ENCODE assay signal across 22 cellular contexts in genomic region chr6:51027283-51028065, GRCh38.
A peak's percentile ranks its signal among the peaks of the same experiment; 100 is the strongest.
DNase-seq lines count a peak whose midpoint lies in the region; ATAC-seq, FAIRE-seq and TF ChIP-seq lines count a peak whose summit lies in the region.
"Had no signal": no experiment of that assay in that cellular context is flagged by ENCODE, and none has a peak within 500 bp of the region (broad histone marks: within the 10 kb centered on the region; RNA-seq: fewer than 3 reads in every experiment).

No MANE protein-coding gene starts in this region.

- TF ChIP-seq EP300 in K562 (IDR thresholded peaks at IDR 0.05; ENCODE audit: low read length), result no peak

- H3K9me3 ChIP-seq in K562 (replicated peaks; ENCODE audit: control insufficient read depth, insufficient read depth, low read depth, low read length), result no peaks in the 10 kb centered on the region
- H3K9me3 ChIP-seq: A549, BE2C had no signal

- no peaks in the 10 kb centered on the region for H3K27me3 Mint-ChIP-seq in osteocyte (ENCODE audit: unreplicated experiment)

- in situ Hi-C loops in K562 (cut with MboI), result no loop called here

- peak overlapping the region; percentile 77 for H3K27ac Mint-ChIP-seq in osteocyte (ENCODE audit: unreplicated experiment)

- H3K4me2 ChIP-seq in K562 (ENCODE audit: insufficient read depth, low read length), result no peak overlapping the region
- H3K4me2 ChIP-seq: A549, KMS-11 had no signal

- BruUV-seq in K562 (replicated peaks; lab: Mats Ljungman, UMichigan), result no TSS peak

- peak; percentile 13 for DNase-seq in ELR (ENCODE audit: low read depth)
- peak; percentile 39 for DNase-seq in HS-27A (ENCODE audit: low read depth)
- no peak for DNase-seq in K562 (ENCODE audit: extremely low read depth in 1 of 4, low spot score in 3 of 4)
- no peak for DNase-seq in osteocyte (ENCODE audit: extremely low spot score, unreplicated experiment)
- DNase-seq in HuH-7.5 (ENCODE audit: low spot score), result no peak
- no peak for DNase-seq in NAMALWA (ENCODE audit: low spot score)
- no peak for DNase-seq in pons (ENCODE audit: low spot score)
- DNase-seq: BE2C, EL, H7, NCI-H1417, NCI-H1694 treated with DMSO at 0.1 percent for 48 hours, NCI-H2081 treated with DMSO at 0.1 percent for 48 hours, NCI-H446 treated with DMSO at 0.1 percent for 48 hours, NCI-H526 treated with DMSO at 0.1 percent for 48 hours, OCI-M1, RPMI8226, SHP77, SW 1271 had no signal

- H2AFZ ChIP-seq in K562 (ENCODE audit: low read depth, low read length), result peak overlapping the region; percentile 21; the same call in 1 of the 2 replicates

- H3K9me1 ChIP-seq in K562 (ENCODE audit: control insufficient read depth, insufficient read depth, low read length), result no peaks in the 10 kb centered on the region

- TF ChIP-seq POLR2A in K562 (conservative IDR thresholded peaks at IDR 0.05), result no peak

- no peaks in the 10 kb centered on the region for H3K36me3 Mint-ChIP-seq in osteocyte (ENCODE audit: unreplicated experiment)

- peak; percentile 36; the same call in 2 of the 3 replicates for ATAC-seq in K562
- ATAC-seq: A549 had no signal

- no peak overlapping the region for H3K4me3 Mint-ChIP-seq in osteocyte (ENCODE audit: unreplicated experiment)

- POLR2A ChIA-PET in K562 (lab: Yijun Ruan, JAX), result interaction anchor here (0.6 to 1.8 kb wide), 4 partner anchors 8 to 36 kb away, joined by 3 to 5 read pairs (median 4); no protein-coding TSS in a partner anchor

- WGBS in K562 (ENCODE audit: insufficient coverage, low coverage, missing lambda C conversion rate), result 59% methylated on average over 5 of the region's 5 CpGs

- CTCF ChIA-PET in K562 (lab: Yijun Ruan, JAX; ENCODE audit: low intra/inter-chr PET ratio), result no interaction called here

- no peaks in the 10 kb centered on the region for H3K79me2 ChIP-seq in K562 (ENCODE audit: control insufficient read depth, insufficient read depth, low read length)

- no peaks in the 10 kb centered on the region for H3K27me3 ChIP-seq in K562 (ENCODE audit: control insufficient read depth in 2 of 2, insufficient read depth in 2 of 2, low read length in 2 of 2)
- H3K27me3 ChIP-seq: BE2C had no signal

- peaks cover 46% of the 10 kb centered on the region for H3K4me1 Mint-ChIP-seq in osteocyte (ENCODE audit: unreplicated experiment)

- 0 out of 4 replicates have a peak, but pooled peaks have one; percentile 2 to 25 for TF ChIP-seq RAD21 in K562 (CRISPR knock-in tag; conservative IDR thresholded peaks at IDR 0.05 in 1 of 2, IDR thresholded peaks at IDR 0.05 in 1 of 2)

- H3K4me1 ChIP-seq in K562 (replicated peaks in 1 of 2; ENCODE audit: control insufficient read depth in 2 of 2, insufficient read depth in 2 of 2, low read length in 2 of 2), result peaks cover 5 to 13% of the 10 kb centered on the region in 2 experiments; a peak in 4 of 5 replicates
- H3K4me1 ChIP-seq: A549, BE2C had no signal

- no peak overlapping the region for H3K27ac ChIP-seq in K562 (ENCODE audit: extremely low read depth, low read depth, low read length)
- H3K27ac ChIP-seq: A549, KMS-11, SK-N-MC had no signal

- no peak for TF ChIP-seq CTCF in K562 (IDR thresholded peaks at IDR 0.05 in 2 of 3, conservative IDR thresholded peaks at IDR 0.05 in 1 of 3; ENCODE audit: insufficient read depth in 2 of 3, low read depth in 1 of 3, low read length in 3 of 3)
- TF ChIP-seq CTCF in osteocyte (IDR thresholded peaks at IDR 0.05), result no peak

- intact Hi-C loops in K562 (cut with micrococcal nuclease), result no loop called here

- no peaks in the 10 kb centered on the region for H4K20me1 ChIP-seq in K562 (replicated peaks; ENCODE audit: control insufficient read depth, insufficient read depth, low read length)

- no peaks in the 10 kb centered on the region for H3K36me3 ChIP-seq in K562 (ENCODE audit: control insufficient read depth, insufficient read depth, low read length)
- H3K36me3 ChIP-seq: BE2C had no signal

- H3K9ac ChIP-seq in K562 (ENCODE audit: insufficient read depth in 1 of 2, low read depth in 2 of 2, low read length in 2 of 2), result no peak overlapping the region
- H3K9ac ChIP-seq: KMS-11 had no signal

- no peak overlapping the region for H3K4me3 ChIP-seq in K562
- H3K4me3 ChIP-seq: A549, SK-N-MC had no signal

- FAIRE-seq in K562 (lab: Jason Lieb, UNC), result no peak
- FAIRE-seq: A549 had no signal

- H3K9me3 Mint-ChIP-seq in osteocyte (ENCODE audit: unreplicated experiment), result peaks cover 9% of the 10 kb centered on the region

TF ChIP-seq in K562, 482 proteins besides CTCF, POLR2A, EP300 and RAD21 (continues in another document):
- no peak for TF ChIP-seq POLR3G (IDR thresholded peaks at IDR 0.05; ENCODE audit: extremely low read depth, insufficient read length, insufficient replicate concordance)
- TF ChIP-seq KDM1A (IDR thresholded peaks at IDR 0.05), result peak; percentile 82 to 88
- TF ChIP-seq ZNF79 (CRISPR knock-in tag; IDR thresholded peaks at IDR 0.05; ENCODE audit: low read depth), result no peak
- TF ChIP-seq HDGF (IDR thresholded peaks at IDR 0.05), result no peak
- no peak for TF ChIP-seq ZNF583 (CRISPR knock-in tag; IDR thresholded peaks at IDR 0.05)
- no peak for TF ChIP-seq ZSCAN29 (IDR thresholded peaks at IDR 0.05)
- TF ChIP-seq, protein P1, sequence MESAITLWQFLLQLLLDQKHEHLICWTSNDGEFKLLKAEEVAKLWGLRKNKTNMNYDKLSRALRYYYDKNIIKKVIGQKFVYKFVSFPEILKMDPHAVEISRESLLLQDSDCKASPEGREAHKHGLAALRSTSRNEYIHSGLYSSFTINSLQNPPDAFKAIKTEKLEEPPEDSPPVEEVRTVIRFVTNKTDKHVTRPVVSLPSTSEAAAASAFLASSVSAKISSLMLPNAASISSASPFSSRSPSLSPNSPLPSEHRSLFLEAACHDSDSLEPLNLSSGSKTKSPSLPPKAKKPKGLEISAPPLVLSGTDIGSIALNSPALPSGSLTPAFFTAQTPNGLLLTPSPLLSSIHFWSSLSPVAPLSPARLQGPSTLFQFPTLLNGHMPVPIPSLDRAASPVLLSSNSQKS (CRISPR knock-in tag; IDR thresholded peaks at IDR 0.05), result no peak
- TF ChIP-seq MAX (CRISPR knock-in tag; IDR thresholded peaks at IDR 0.05), result no peak
- TF ChIP-seq YY1 (IDR thresholded peaks at IDR 0.05; ENCODE audit: borderline replicate concordance in 1 of 3, control insufficient read depth in 1 of 3, extremely low read depth in 1 of 3, insufficient read depth in 3 of 3, insufficient read length in 1 of 3, insufficient replicate concordance in 2 of 3, low read depth in 1 of 3, low read length in 2 of 3), result no peak
- no peak for TF ChIP-seq RBFOX2 (IDR thresholded peaks at IDR 0.05; ENCODE audit: low read depth, low read length)
- TF ChIP-seq, protein P2, sequence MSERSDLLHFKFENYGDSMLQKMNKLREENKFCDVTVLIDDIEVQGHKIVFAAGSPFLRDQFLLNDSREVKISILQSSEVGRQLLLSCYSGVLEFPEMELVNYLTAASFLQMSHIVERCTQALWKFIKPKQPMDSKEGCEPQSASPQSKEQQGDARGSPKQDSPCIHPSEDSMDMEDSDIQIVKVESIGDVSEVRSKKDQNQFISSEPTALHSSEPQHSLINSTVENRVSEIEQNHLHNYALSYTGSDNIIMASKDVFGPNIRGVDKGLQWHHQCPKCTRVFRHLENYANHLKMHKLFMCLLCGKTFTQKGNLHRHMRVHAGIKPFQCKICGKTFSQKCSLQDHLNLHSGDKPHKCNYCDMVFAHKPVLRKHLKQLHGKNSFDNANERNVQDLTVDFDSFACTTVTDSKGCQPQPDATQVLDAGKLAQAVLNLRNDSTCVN (CRISPR knock-in tag; IDR thresholded peaks at IDR 0.05), result 0 out of 2 replicates have a peak, but pooled peaks have one; percentile 46
- TF ChIP-seq COPS2 (conservative IDR thresholded peaks at IDR 0.05), result no peak
- TF ChIP-seq MBD1 (CRISPR knock-in tag; IDR thresholded peaks at IDR 0.05), result no peak
- 0 out of 2 replicates have a peak, but pooled peaks have one; percentile 29 for TF ChIP-seq FOSL1 (tag; conservative IDR thresholded peaks at IDR 0.05)
- TF ChIP-seq CTBP1 (IDR thresholded peaks at IDR 0.05; ENCODE audit: borderline replicate concordance), result no peak
- TF ChIP-seq ZFP36 (IDR thresholded peaks at IDR 0.05; ENCODE audit: low read depth, low read length, partially characterized antibody), result no peak
- no peak for TF ChIP-seq MECOM (CRISPR knock-in tag; IDR thresholded peaks at IDR 0.05)
- no peak for TF ChIP-seq SAP30 (IDR thresholded peaks at IDR 0.05; ENCODE audit: borderline replicate concordance, insufficient read depth, low read depth, low read length, poor library complexity, severe bottlenecking)
- TF ChIP-seq GABPB1 (CRISPR knock-in tag; IDR thresholded peaks at IDR 0.05), result no peak
- TF ChIP-seq, protein P3, sequence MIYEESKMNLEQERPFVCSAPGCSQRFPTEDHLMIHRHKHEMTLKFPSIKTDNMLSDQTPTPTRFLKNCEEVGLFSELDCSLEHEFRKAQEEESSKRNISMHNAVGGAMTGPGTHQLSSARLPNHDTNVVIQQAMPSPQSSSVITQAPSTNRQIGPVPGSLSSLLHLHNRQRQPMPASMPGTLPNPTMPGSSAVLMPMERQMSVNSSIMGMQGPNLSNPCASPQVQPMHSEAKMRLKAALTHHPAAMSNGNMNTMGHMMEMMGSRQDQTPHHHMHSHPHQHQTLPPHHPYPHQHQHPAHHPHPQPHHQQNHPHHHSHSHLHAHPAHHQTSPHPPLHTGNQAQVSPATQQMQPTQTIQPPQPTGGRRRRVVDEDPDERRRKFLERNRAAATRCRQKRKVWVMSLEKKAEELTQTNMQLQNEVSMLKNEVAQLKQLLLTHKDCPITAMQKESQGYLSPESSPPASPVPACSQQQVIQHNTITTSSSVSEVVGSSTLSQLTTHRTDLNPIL (CRISPR knock-in tag; IDR thresholded peaks at IDR 0.05), result no peak
- TF ChIP-seq KLF10 (CRISPR knock-in tag; IDR thresholded peaks at IDR 0.05), result no peak
- no peak for TF ChIP-seq U2AF1 (optimal IDR thresholded peaks at IDR 0.05; ENCODE audit: low read depth, low read length)

Comparison
In these comparisons a context has a peak if more than half of its experiments do, and no peak if none do; other contexts are left out.
1. DNase-seq: peak in ELR (single experiment) and HS-27A (single experiment); none in K562 (0 of 4), osteocyte (single experiment), HuH-7.5 (single experiment), NAMALWA (single experiment) and pons (single experiment).